Comparison of ENCODE assay signal across 11 cellular contexts in the genomic region with DNA sequence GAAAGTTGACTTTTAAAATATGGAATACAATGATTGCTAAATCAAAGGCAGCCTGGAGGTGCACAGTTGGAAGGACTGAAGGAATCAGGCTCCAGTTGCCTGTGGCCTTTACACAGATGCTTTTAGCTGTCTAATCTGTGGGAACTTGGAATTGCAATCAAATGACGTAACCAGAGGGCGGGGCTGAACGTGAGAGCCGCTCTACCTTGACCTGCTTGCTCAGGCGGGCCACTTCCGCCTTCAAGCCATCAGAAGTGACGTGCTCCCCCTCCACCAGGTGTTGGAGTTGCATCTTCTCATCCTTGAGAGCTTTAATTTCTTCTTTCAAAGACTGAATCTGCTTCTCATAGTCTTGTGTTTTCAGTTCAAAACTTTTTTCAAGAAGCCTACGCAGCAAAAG. TPM values are rescaled to one million over a fixed set of nuclear protein-coding genes. Genes with fewer than 3 reads are reported as not detected.
DNase-seq lines count a peak whose midpoint lies in the region; ATAC-seq and TF ChIP-seq lines count a peak whose summit lies in the region.
"Had no signal": no experiment of that assay in that cellular context is flagged by ENCODE, and none has a peak within 500 bp of the region (broad histone marks: within the 10 kb centered on the region; RNA-seq: fewer than 3 reads in every experiment).

No MANE protein-coding gene starts in this region.

- H3K14ac ChIP-seq in H9 (ENCODE audit: insufficient read depth, low read length) = no peak overlapping the region

- H3K9me3 ChIP-seq in BLaER1 treated with 17β-estradiol and CSF1 and Interleukin-3, amounts not matched to agents 10 nM and 100 nM (replicated peaks in 1 of 11) = no peaks in the 10 kb centered on the region
- no peaks in the 10 kb centered on the region for H3K9me3 ChIP-seq in H9 (ENCODE audit: control insufficient read depth, low read depth, low read length)
- H3K9me3 ChIP-seq: vagina had no signal

- H3K56ac ChIP-seq in H9 (ENCODE audit: insufficient read length, low read depth, low read length) = no peak overlapping the region

- H3K23me2 ChIP-seq in H9 (ENCODE audit: insufficient read length, low read depth, low read length, poor library complexity, severe bottlenecking) = no peaks in the 10 kb centered on the region

- H2AFZ ChIP-seq in H9 (ENCODE audit: low read length) = no peak overlapping the region

- H3K4me3 Mint-ChIP-seq in H9 = no peak overlapping the region

- H3K9ac ChIP-seq in BLaER1 treated with 17β-estradiol and CSF1 and Interleukin-3, amounts not matched to agents 10 nM and 100 nM = no peak overlapping the region
- no peak overlapping the region for H3K9ac ChIP-seq in H9 (ENCODE audit: extremely low read depth, insufficient read length, low read length)

- H3K79me1 ChIP-seq in H9 (ENCODE audit: insufficient read depth, low read depth, low read length, poor library complexity, severe bottlenecking) = no peaks in the 10 kb centered on the region

- peaks cover 4 to 34% (median 29%) of the 10 kb centered on the region in 3 experiments; a peak in 6 of 7 replicates for H3K36me3 Mint-ChIP-seq in H9 (ENCODE audit: insufficient read depth in 1 of 3, low read depth in 3 of 3)

- no peak overlapping the region for H3K18ac ChIP-seq in H9 (ENCODE audit: insufficient read length, low read depth, low read length)

- ATAC-seq in left lobe of liver (peak; percentile 85), sciatic nerve (no peak)

- no peak overlapping the region for H2BK5ac ChIP-seq in H9 (ENCODE audit: insufficient read length, low read length)

- H3K4me3 ChIP-seq in BLaER1 treated with 17β-estradiol and CSF1 and Interleukin-3, amounts not matched to agents 10 nM and 100 nM = no peak overlapping the region
- H3K4me3 ChIP-seq: vagina had no signal

- H2BK12ac ChIP-seq in H9 (ENCODE audit: insufficient read length, low read depth, low read length) = no peak overlapping the region

- no peak overlapping the region for H3K23ac ChIP-seq in H9 (ENCODE audit: insufficient read length, low read depth, low read length)

- H3T11ph ChIP-seq in H9 (ENCODE audit: low read length) = no peak overlapping the region

- no peak overlapping the region for H3K4ac ChIP-seq in H9 (ENCODE audit: low read depth, low read length)

- H2AK5ac ChIP-seq in H9 (ENCODE audit: insufficient read length, low read length) = no peak overlapping the region

- no peaks in the 10 kb centered on the region for H3K27me3 ChIP-seq in BLaER1 treated with 17β-estradiol and CSF1 and Interleukin-3, amounts not matched to agents 10 nM and 100 nM
- H3K27me3 ChIP-seq in H9 (ENCODE audit: insufficient read depth, low read length) = no peaks in the 10 kb centered on the region
- H3K27me3 ChIP-seq: vagina had no signal

- TF ChIP-seq CTCF in H9 (conservative IDR thresholded peaks at IDR 0.05) = no peak

- H2BK15ac ChIP-seq in H9 (ENCODE audit: low read depth, low read length) = no peak overlapping the region

- no peaks in the 10 kb centered on the region; the same call in 1 of the 2 replicates for H3K27me3 Mint-ChIP-seq in H9 (ENCODE audit: low read depth)

- H3K4me1 Mint-ChIP-seq in H9 = no peaks in the 10 kb centered on the region

- peak; percentile 81 for DNase-seq in H9
- DNase-seq in SW480 (ENCODE audit: low spot score) = peak; percentile 59
- peak; percentile 72 for DNase-seq in left lobe of liver (ENCODE audit: low spot score)
- DNase-seq in sciatic nerve (ENCODE audit: low spot score) = no peak
- no peak for DNase-seq in anterior cingulate cortex (lab: John Stamatoyannopoulos, UW)
- no peak for DNase-seq in NCI-H345 treated with DMSO at 0.1 percent for 48 hours (lab: John Stamatoyannopoulos, UW; ENCODE audit: unreplicated experiment)
- no peak for DNase-seq in T-helper 1 cell
- DNase-seq: NCI-H1417; stimulated activated CD4-positive, alpha-beta T cell treated with anti-CD3 and anti-CD28 coated beads, Interleukin-2, amount 100 ng/mL, for 24 hours had no signal

- H4K5ac ChIP-seq in H9 (ENCODE audit: insufficient read length, low read depth, low read length) = no peak overlapping the region

- no peak overlapping the region for H2BK20ac ChIP-seq in H9 (ENCODE audit: low read depth, low read length, poor library complexity, severe bottlenecking)

- H3K27ac ChIP-seq in BLaER1 treated with 17β-estradiol and CSF1 and Interleukin-3, amounts not matched to agents 10 nM and 100 nM = no peak overlapping the region
- no peak overlapping the region for H3K27ac ChIP-seq in H9 (ENCODE audit: insufficient read length, low read depth, low read length)
- H3K27ac ChIP-seq: vagina had no signal

- no peaks in the 10 kb centered on the region for H4K20me1 ChIP-seq in BLaER1 treated with 17β-estradiol and CSF1 and Interleukin-3, amounts not matched to agents 10 nM and 100 nM
- H4K20me1 ChIP-seq in H9 (ENCODE audit: control insufficient read depth, insufficient read depth, insufficient read length) = no peaks in the 10 kb centered on the region

- H3K4me2 ChIP-seq in BLaER1 treated with 17β-estradiol and CSF1 and Interleukin-3, amounts not matched to agents 10 nM and 100 nM = peak overlapping the region in 9 of 11 experiments; percentile 14 to 60 (median 37); a peak in 17 of 22 replicates
- H3K4me2 ChIP-seq in H9 (ENCODE audit: insufficient read depth, insufficient read length, low read length) = no peak overlapping the region

- H3K36me3 ChIP-seq in BLaER1 treated with 17β-estradiol and CSF1 and Interleukin-3, amounts not matched to agents 10 nM and 100 nM = peaks cover 0 to 23% (median 10%) of the 10 kb centered on the region in 11 experiments; a peak in 11 of 22 replicates
- H3K36me3 ChIP-seq: vagina had no signal

- no peak overlapping the region for H2BK120ac ChIP-seq in H9 (ENCODE audit: low read depth, low read length, poor library complexity, severe bottlenecking)

- intact Hi-C loops in sciatic nerve (cut with DNase I) = no loop called here

- H3K4me1 ChIP-seq in BLaER1 treated with 17β-estradiol and CSF1 and Interleukin-3, amounts not matched to agents 10 nM and 100 nM = peaks cover 40 to 53% (median 49%) of the 10 kb centered on the region in 10 experiments
- no peaks in the 10 kb centered on the region for H3K4me1 ChIP-seq in H9 (ENCODE audit: insufficient read depth, low read length)
- H3K4me1 ChIP-seq: vagina had no signal

- H3K79me2 ChIP-seq in H9 (ENCODE audit: insufficient read depth, low read length) = no peaks in the 10 kb centered on the region

- H3K27ac Mint-ChIP-seq in H9 = no peak overlapping the region

- WGBS in H9 (ENCODE audit: extremely low coverage, insufficient read length, low lambda C conversion rate) = no CpG with 5 or more reads among the region's 8 CpGs

- H4K91ac ChIP-seq in H9 (ENCODE audit: insufficient read length, low read depth, low read length) = no peak overlapping the region

- no peak overlapping the region for H4K8ac ChIP-seq in H9 (replicated peaks; ENCODE audit: insufficient read length, low read depth, low read length)

- no peaks in the 10 kb centered on the region for H3K9me3 Mint-ChIP-seq in H9

RNA-seq across cellular contexts. Expression of a gene that starts 37.7 kb away (rescaled TPM):
- total RNA-seq in H9 (2021) (29.8 and 30.2 TPM in 2 replicates), left lobe of liver (12.7 TPM), sciatic nerve (12.8 TPM)

Comparison
In these comparisons a context has a peak if more than half of its experiments do, and no peak if none do; other contexts are left out.
1. DNase-seq: peak in H9 (single experiment), SW480 (single experiment) and left lobe of liver (single experiment); none in sciatic nerve (single experiment), anterior cingulate cortex (0 of 58), NCI-H345 treated with DMSO at 0.1 percent for 48 hours (single experiment) and T-helper 1 cell (0 of 5).